8 cellular contexts compared by ENCODE assay signal in genomic region chr11:47425611-47426010, GRCh38. TPM values are rescaled to one million over a fixed set of nuclear protein-coding genes. Genes with fewer than 3 reads are reported as not detected.
DNase-seq lines count a peak whose midpoint lies in the region; ATAC-seq and TF ChIP-seq lines count a peak whose summit lies in the region.

No MANE protein-coding gene starts in this region.

- TF ChIP-seq POLR2A in heart left ventricle (IDR thresholded peaks at IDR 0.05): no peak

- H3K36me3 ChIP-seq in heart left ventricle (peaks cover 3 to 45% (median 43%) of the 10 kb centered on the region in 9 donors), upper lobe of right lung (peaks cover 43% of the 10 kb centered on the region)

- H3K9me3 ChIP-seq in heart left ventricle (no peaks in the 10 kb centered on the region), upper lobe of right lung (no peaks in the 10 kb centered on the region)

- H3K36me3 Mint-ChIP-seq in brain (peaks cover 51% of the 10 kb centered on the region), memory B cell (peaks cover 20% of the 10 kb centered on the region)

- H3K4me1 Mint-ChIP-seq in brain (peaks cover 34% of the 10 kb centered on the region), memory B cell (peaks cover 19% of the 10 kb centered on the region)

- intact Hi-C loops in heart left ventricle (cut with DNase I) (loop anchor here in 2 of 10 donors (1.0 to 10.0 kb wide), 4 partner anchors 17 to 251 kb away; partner anchors contain the start of genes SLC39A13 (in 2 of the 2), ARFGAP2 (in 1 of the 2) and CELF1 (in 1 of the 2)), left ventricle myocardium superior (cut with micrococcal nuclease) (no loop called here), upper lobe of right lung (cut with DNase I) (no loop called here)

- peaks cover 6% of the 10 kb centered on the region for H3K27me3 Mint-ChIP-seq in brain
- no peaks in the 10 kb centered on the region for H3K27me3 Mint-ChIP-seq in memory B cell

- no peak for ATAC-seq in heart left ventricle
- ATAC-seq in left ventricle myocardium superior: no peak
- no peak for ATAC-seq in memory B cell (ENCODE audit: low read depth)
- ATAC-seq in upper lobe of right lung: no peak
- no peak for ATAC-seq in GM18909 (IDR thresholded peaks at IDR 0.05; ENCODE audit: poor library complexity, unreplicated experiment)

- TF ChIP-seq CTCF in heart left ventricle (IDR thresholded peaks at IDR 0.05): no peak
- TF ChIP-seq CTCF in brain (conservative IDR thresholded peaks at IDR 0.05): no peak
- no peak for TF ChIP-seq CTCF in upper lobe of right lung (IDR thresholded peaks at IDR 0.05)

- 0% methylated on average over 14 of the region's 14 CpGs for WGBS in heart left ventricle, 4 donors

- H3K4me3 ChIP-seq in heart left ventricle: peak overlapping the region; percentile 69 to 97 (median 84)
- peak overlapping the region; percentile 98 for H3K4me3 ChIP-seq in upper lobe of right lung

- H3K27ac ChIP-seq in heart left ventricle (peak overlapping the region; percentile 81 to 96 (median 92)), upper lobe of right lung (peak overlapping the region; percentile 96)

- H3K27me3 ChIP-seq in heart left ventricle: no peaks in the 10 kb centered on the region
- H3K27me3 ChIP-seq in upper lobe of right lung: no peaks in the 10 kb centered on the region

- H3K9me3 Mint-ChIP-seq in brain (no peaks in the 10 kb centered on the region), memory B cell (no peaks in the 10 kb centered on the region)

- H3K4me1 ChIP-seq in heart left ventricle (peaks cover 5 to 25% (median 14%) of the 10 kb centered on the region in 12 donors), upper lobe of right lung (peaks cover 12% of the 10 kb centered on the region)

- peak overlapping the region; percentile 98 to 100 (median 100) for H3K27ac Mint-ChIP-seq in brain
- H3K27ac Mint-ChIP-seq in memory B cell: peak overlapping the region; percentile 97

- H3K4me3 Mint-ChIP-seq in brain (peak overlapping the region; percentile 97 to 100 (median 99)), memory B cell (peak overlapping the region; percentile 96)

- DNase-seq in heart left ventricle (peak in 1 of 5 donors; percentile 7), left ventricle myocardium superior (no peak), memory B cell (ENCODE audit: low spot score in 2 of 2) (no peak), upper lobe of right lung (no peak), DMS153 (lab: John Stamatoyannopoulos, UW) (no peak), NCI-H1436 treated with DMSO at 0.1 percent for 48 hours (lab: John Stamatoyannopoulos, UW) (no peak)

RNA-seq across cellular contexts. Expression of gene PSMC3, which starts 0.6 kb away (rescaled TPM):
- total RNA-seq in heart left ventricle (100 to 1,000 TPM; 121 to 215 (median 151) TPM), left ventricle myocardium superior (180 TPM), upper lobe of right lung (79.4 TPM)
- polyA plus RNA-seq in heart left ventricle (100 to 1,000 TPM; 195 to 258 TPM), brain (ENCODE audit: insufficient read depth, low read depth, low replicate concordance) (196 TPM)

RNA-seq across cellular contexts. Expression of gene SLC39A13, which starts 17.2 kb away (rescaled TPM):
- total RNA-seq in heart left ventricle (10 to 100 TPM; 33.5 to 82.8 (median 45.3) TPM), left ventricle myocardium superior (39.5 TPM), upper lobe of right lung (62.0 TPM)
- polyA plus RNA-seq in heart left ventricle (10 to 100 TPM; 56.5 to 97.3 TPM), brain (ENCODE audit: insufficient read depth, low read depth, low replicate concordance) (23.0 TPM)

RNA-seq across cellular contexts. Expression of gene RAPSN, which starts 23.3 kb away (rescaled TPM):
- total RNA-seq in heart left ventricle: 1 to 10 TPM; 1.4 to 6.5 (median 3.6) TPM
- 1 to 10 TPM in 1 of 2 donors, under 1 TPM in 1; 0.43 to 2.2 TPM for polyA plus RNA-seq in heart left ventricle
- total RNA-seq in left ventricle myocardium superior: 6.3 TPM
- 0.24 TPM for polyA plus RNA-seq in brain (ENCODE audit: insufficient read depth, low read depth, low replicate concordance)
- 0.64 TPM for total RNA-seq in upper lobe of right lung

RNA-seq across cellular contexts. Expression of gene SPI1, which starts 47.3 kb away (rescaled TPM):
- total RNA-seq in heart left ventricle (10 to 100 TPM in 4 of 9 donors, 1 to 10 TPM in 5; 2.8 to 78.9 (median 8.5) TPM), left ventricle myocardium superior (11.2 TPM), upper lobe of right lung (168 TPM)
- polyA plus RNA-seq in heart left ventricle (1 to 10 TPM; 4.3 to 7.7 TPM), brain (ENCODE audit: insufficient read depth, low read depth, low replicate concordance) (7.5 TPM)
